Comparison of ENCODE assay signal across 24 cellular contexts in genomic region chr18:35189510-35189909, GRCh38. TPM values are rescaled to one million over a fixed set of nuclear protein-coding genes. Genes with fewer than 3 reads are reported as not detected.
DNase-seq lines count a peak whose midpoint lies in the region; ATAC-seq and TF ChIP-seq lines count a peak whose summit lies in the region.
"Had no signal": no experiment of that assay in that cellular context is flagged by ENCODE, and none has a peak within 500 bp of the region (broad histone marks: within the 10 kb centered on the region; RNA-seq: fewer than 3 reads in every experiment).

No MANE protein-coding gene starts in this region.

- ATAC-seq in sciatic nerve, result peak; percentile 66
- no peak for ATAC-seq in GM21717 (IDR thresholded peaks at IDR 0.05; ENCODE audit: unreplicated experiment)
- ATAC-seq in HG02885 (IDR thresholded peaks at IDR 0.05; ENCODE audit: poor library complexity, unreplicated experiment), result no peak
- ATAC-seq: effector memory CD8-positive, alpha-beta T cell; esophagus mucosa; GM23338; stimulated activated naive B cell treated with anti-CD40 and anti-IgM and Interleukin-4, amounts not matched to agents 10 μg/mL and 1 μg/mL and 100 μg/mL, for 72 hours had no signal

- no peaks in the 10 kb centered on the region for H3K4me1 ChIP-seq in breast epithelium

- no peaks in the 10 kb centered on the region for H3K36me3 ChIP-seq in breast epithelium
- H3K36me3 ChIP-seq: thyroid gland had no signal

- no peak for TF ChIP-seq POLR2A in breast epithelium (IDR thresholded peaks at IDR 0.05)

- H3K27me3 ChIP-seq in breast epithelium, result no peaks in the 10 kb centered on the region
- H3K27me3 ChIP-seq: thyroid gland had no signal

- no peak overlapping the region for H3K4me3 ChIP-seq in breast epithelium
- H3K4me3 ChIP-seq: GM23338, thyroid gland had no signal

- TF ChIP-seq CTCF in breast epithelium (IDR thresholded peaks at IDR 0.05), result no peak

- peak overlapping the region; percentile 83 for H3K27ac ChIP-seq in cingulate gyrus (ENCODE audit: low read depth, low read length)
- H3K27ac ChIP-seq in breast epithelium, result no peak overlapping the region
- H3K27ac ChIP-seq: thyroid gland had no signal

- intact Hi-C loops in sciatic nerve (cut with DNase I), result no loop called here
- intact Hi-C loops in breast epithelium (cut with DNase I; ENCODE audit: low total_unique reads), result no loop called here

- H3K9me3 ChIP-seq in breast epithelium, result no peaks in the 10 kb centered on the region
- H3K9me3 ChIP-seq: thyroid gland had no signal

- DNase-seq in RPMI7951 (ENCODE audit: low read depth) (peak; percentile 18), hypothalamus (lab: John Stamatoyannopoulos, UW) (peak in 27 of 51 donors; percentile 3 to 82 (median 32)), sciatic nerve (ENCODE audit: low spot score) (no peak), breast epithelium (ENCODE audit: low spot score in 2 of 2) (no peak), LoVo (ENCODE audit: low spot score) (no peak)
- DNase-seq: activated B cell treated with CpG ODN at 0.5 μM for 24 hours; activated CD8-positive, alpha-beta memory T cell treated with anti-CD3 and anti-CD28 coated beads, Interleukin-2, amount 50 U/mL, for 4 hours; effector memory CD8-positive, alpha-beta T cell; mammary epithelial cell; NCI-H1092; NCI-H187; NCI-H226; NCI-H82; occipital lobe; OCI-M1; stimulated activated CD4-positive, alpha-beta T cell treated with anti-CD3 and anti-CD28 coated beads, Interleukin-4, amount 100 ng/mL, for 1 hour; stimulated activated naive B cell treated with anti-CD40 and anti-IgM and Interleukin-4, amounts not matched to agents 10 μg/mL and 1 μg/mL and 100 μg/mL, for 72 hours; T-helper 9 cell; thyroid gland had no signal

RNA-seq across cellular contexts. Expression of gene ZNF397, which starts 51.3 kb away (rescaled TPM):
- total RNA-seq in RPMI7951 (2014; rRNA removed; shearing (Covaris generic)), result 4.0 and 5.3 TPM in 2 replicates
- total RNA-seq in sciatic nerve (43.5 TPM), breast epithelium (10 to 100 TPM; 27.2 to 44.5 (median 38.0) TPM)

Comparison
In these comparisons a context has a peak if more than half of its experiments do, and no peak if none do; other contexts are left out.
1. DNase-seq: peak in RPMI7951 (single experiment) and hypothalamus (27 of 51); none in sciatic nerve (single experiment), breast epithelium (0 of 2) and LoVo (single experiment).